In genomic region chr7:121521681-121522405, GRCh38 we compare ENCODE assay signal across 18 cellular contexts.
"Had no signal": no experiment of that assay in that cellular context is flagged by ENCODE, and none has a peak within 500 bp of the region (broad histone marks: within the 10 kb centered on the region; RNA-seq: fewer than 3 reads in every experiment).

No MANE protein-coding gene starts in this region.

- H3K4me3 ChIP-seq: cardiac muscle cell, dorsolateral prefrontal cortex, gastroesophageal sphincter, heart right ventricle, lower lobe of right lung, pancreas, tibial artery, vagina had no signal

- DNase-seq: activated CD4-positive, alpha-beta T cell treated with anti-CD3 and anti-CD28 coated beads for 1 hour; activated CD8-positive, alpha-beta memory T cell treated with anti-CD3 and anti-CD28 coated beads, Interleukin-2, amount 50 U/mL, for 4 hours; activated CD8-positive, alpha-beta T cell treated with anti-CD3 and anti-CD28 coated beads for 36 hours; activated naive CD4-positive, alpha-beta T cell treated with anti-CD3 and anti-CD28 coated beads, Interleukin-2, amount 10 ng/mL, durations not matched to agents 7 days and 5 days; dorsolateral prefrontal cortex; heart right ventricle; left cardiac atrium; lower lobe of right lung; midbrain; pancreas; stimulated activated CD4-positive, alpha-beta T cell treated with anti-CD3 and anti-CD28 coated beads, Interleukin-12 subunit alpha, Interleukin-12 subunit beta, amount 100 ng/mL, for 4 hours; stimulated activated CD4-positive, alpha-beta T cell treated with anti-CD3 and anti-CD28 coated beads, Interleukin-2, amount 100 ng/mL, for 24 hours; T-helper 9 cell; tibial artery had no signal

- ATAC-seq: activated CD8-positive, alpha-beta T cell treated with anti-CD3 and anti-CD28 coated beads for 36 hours; gastroesophageal sphincter; heart right ventricle; left cardiac atrium; lower lobe of right lung; pancreas had no signal

- H3K9me3 ChIP-seq: gastroesophageal sphincter, heart right ventricle, lower lobe of right lung, pancreas, tibial artery, vagina had no signal

- H3K27me3 ChIP-seq: cardiac muscle cell, gastroesophageal sphincter, heart right ventricle, pancreas, tibial artery, vagina had no signal

- H3K36me3 Mint-ChIP-seq: activated naive CD4-positive, alpha-beta T cell treated with anti-CD3 and anti-CD28 coated beads, Interleukin-2, amount 10 ng/mL, durations not matched to agents 7 days and 5 days had no signal

- H3K36me3 ChIP-seq: cardiac muscle cell, gastroesophageal sphincter, heart right ventricle, lower lobe of right lung, pancreas, tibial artery, vagina had no signal

- H3K4me1 Mint-ChIP-seq: activated naive CD4-positive, alpha-beta T cell treated with anti-CD3 and anti-CD28 coated beads, Interleukin-2, amount 10 ng/mL, durations not matched to agents 7 days and 5 days had no signal

- H3K4me3 Mint-ChIP-seq: activated CD8-positive, alpha-beta T cell treated with anti-CD3 and anti-CD28 coated beads for 36 hours; activated naive CD4-positive, alpha-beta T cell treated with anti-CD3 and anti-CD28 coated beads, Interleukin-2, amount 10 ng/mL, durations not matched to agents 7 days and 5 days had no signal

- H3K27ac Mint-ChIP-seq: activated CD8-positive, alpha-beta T cell treated with anti-CD3 and anti-CD28 coated beads for 36 hours; activated naive CD4-positive, alpha-beta T cell treated with anti-CD3 and anti-CD28 coated beads, Interleukin-2, amount 10 ng/mL, durations not matched to agents 7 days and 5 days; activated T-helper 2 cell treated with anti-CD3 and anti-CD28 coated beads, Interferon-gamma antibody, Interleukin-2, Interleukin-4, amounts not matched to agents 10 μg/mL and 5 μg/mL and 100 μg/mL, durations not matched to agents 14 hours and 24 hours and 36 hours had no signal

- H3K9me3 Mint-ChIP-seq: activated CD8-positive, alpha-beta T cell treated with anti-CD3 and anti-CD28 coated beads for 36 hours; activated naive CD4-positive, alpha-beta T cell treated with anti-CD3 and anti-CD28 coated beads, Interleukin-2, amount 10 ng/mL, durations not matched to agents 7 days and 5 days had no signal
